In genomic region chr10:69325637-69326523, GRCh38 we compare ENCODE assay signal across 8 cellular contexts. TPM values are rescaled to one million over a fixed set of nuclear protein-coding genes. Genes with fewer than 3 reads are reported as not detected.
DNase-seq lines count a peak whose midpoint lies in the region; ATAC-seq, FAIRE-seq and TF ChIP-seq lines count a peak whose summit lies in the region.
"Not testable (repeated sequence)": the region's sequence is repeated elsewhere in the genome, so short reads cannot be mapped to it uniquely, and the experiment has no call there.

No MANE protein-coding gene starts in this region.

- not testable (repeated sequence) for H3K27me3 ChIP-seq in CD8-positive, alpha-beta memory T cell (ENCODE audit: insufficient read depth, low read length, poor library complexity, severe bottlenecking)

- not testable (repeated sequence) for FAIRE-seq in HTR-8/SVneo (lab: Jason Lieb, UNC)

- CTCF ChIA-PET in CD8-positive, alpha-beta memory T cell (lab: Charles Lee), result interaction anchor here (0.6 kb wide), 1 partner anchor 62 kb away, joined by 3 read pairs; no protein-coding TSS in a partner anchor

- H3K27me3 Mint-ChIP-seq in CD8-positive, alpha-beta memory T cell; activated T-cell treated with anti-CD3 and anti-CD28 coated beads, Interleukin-2, amount 50 U/mL, for 72 hours (ENCODE audit: low read depth); glutamatergic neuron (ENCODE audit: unreplicated experiment); mesothelial cell of epicardium (ENCODE audit: low read depth); stimulated activated naive CD8-positive, alpha-beta T cell treated with anti-CD3 and anti-CD28 coated beads, Interleukin-15, Interleukin-2, amounts not matched to agents 100 ng/mL and 50 ng/mL, for 24 hours: not testable (repeated sequence)

- H3K9me3 ChIP-seq in CD8-positive, alpha-beta memory T cell (ENCODE audit: low read length), result not testable (repeated sequence)

- H3K27ac Mint-ChIP-seq in CD8-positive, alpha-beta memory T cell, result peak overlapping the region in 7 of 8 donors; percentile 35 to 88 (median 66)
- H3K27ac Mint-ChIP-seq in activated T-cell treated with anti-CD3 and anti-CD28 coated beads, Interleukin-2, amount 50 U/mL, for 72 hours, result peak overlapping the region; percentile 78
- H3K27ac Mint-ChIP-seq in glutamatergic neuron (ENCODE audit: unreplicated experiment) (peak overlapping the region; percentile 95), mesothelial cell of epicardium (peak overlapping the region; percentile 91)
- peak overlapping the region; percentile 52 for H3K27ac Mint-ChIP-seq in stimulated activated naive CD8-positive, alpha-beta T cell treated with anti-CD3 and anti-CD28 coated beads, Interleukin-15, Interleukin-2, amounts not matched to agents 100 ng/mL and 50 ng/mL, for 24 hours

- H3K4me3 Mint-ChIP-seq in CD8-positive, alpha-beta memory T cell, result peak overlapping the region in 3 of 7 donors; percentile 2 to 59 (median 36)
- H3K4me3 Mint-ChIP-seq in activated T-cell treated with anti-CD3 and anti-CD28 coated beads, Interleukin-2, amount 50 U/mL, for 72 hours, result peak overlapping the region in 1 of 2 donors; percentile 33
- peak overlapping the region; percentile 85 for H3K4me3 Mint-ChIP-seq in glutamatergic neuron (ENCODE audit: unreplicated experiment)
- H3K4me3 Mint-ChIP-seq in mesothelial cell of epicardium; stimulated activated naive CD8-positive, alpha-beta T cell treated with anti-CD3 and anti-CD28 coated beads, Interleukin-15, Interleukin-2, amounts not matched to agents 100 ng/mL and 50 ng/mL, for 24 hours: not testable (repeated sequence)

- not testable (repeated sequence) for H3K36me3 ChIP-seq in CD8-positive, alpha-beta memory T cell (ENCODE audit: insufficient read depth, low read length)

- peaks cover 55% of the 10 kb centered on the region for H3K4me1 ChIP-seq in CD8-positive, alpha-beta memory T cell (ENCODE audit: insufficient read depth, low read length)

- H3K27ac ChIP-seq in CD8-positive, alpha-beta memory T cell (ENCODE audit: low read depth, low read length), result not testable (repeated sequence)

- TF ChIP-seq CTCF in glutamatergic neuron (IDR thresholded peaks at IDR 0.05; ENCODE audit: partially characterized antibody, unreplicated experiment); mesothelial cell of epicardium (IDR thresholded peaks at IDR 0.05; ENCODE audit: unreplicated experiment): not testable (repeated sequence)

- peaks cover 0 to 10% (median 0%) of the 10 kb centered on the region in 3 donors for H3K36me3 Mint-ChIP-seq in CD8-positive, alpha-beta memory T cell
- not testable (repeated sequence) for H3K36me3 Mint-ChIP-seq in activated T-cell treated with anti-CD3 and anti-CD28 coated beads, Interleukin-2, amount 50 U/mL, for 72 hours (ENCODE audit: insufficient read depth in 2 of 2); glutamatergic neuron (ENCODE audit: unreplicated experiment); mesothelial cell of epicardium
- H3K36me3 Mint-ChIP-seq in stimulated activated naive CD8-positive, alpha-beta T cell treated with anti-CD3 and anti-CD28 coated beads, Interleukin-15, Interleukin-2, amounts not matched to agents 100 ng/mL and 50 ng/mL, for 24 hours (ENCODE audit: low read depth), result peaks cover 46% of the 10 kb centered on the region

- ATAC-seq in activated T-cell treated with anti-CD3 and anti-CD28 coated beads, Interleukin-2, amount 50 U/mL, for 72 hours (replicated peaks in 1 of 2), result not testable (repeated sequence)

- POLR2A ChIA-PET in CD8-positive, alpha-beta memory T cell (lab: Charles Lee), result interaction anchor here (0.6 kb wide), 1 partner anchor 17 kb away, joined by 4 read pairs; no protein-coding TSS in a partner anchor

- peaks cover 65 to 83% (median 74%) of the 10 kb centered on the region in 3 donors for H3K4me1 Mint-ChIP-seq in CD8-positive, alpha-beta memory T cell
- peaks cover 87% of the 10 kb centered on the region for H3K4me1 Mint-ChIP-seq in activated T-cell treated with anti-CD3 and anti-CD28 coated beads, Interleukin-2, amount 50 U/mL, for 72 hours (ENCODE audit: low read depth)
- H3K4me1 Mint-ChIP-seq in glutamatergic neuron (ENCODE audit: low read depth, unreplicated experiment), result peaks cover 63% of the 10 kb centered on the region
- H3K4me1 Mint-ChIP-seq in mesothelial cell of epicardium, result peaks cover 41% of the 10 kb centered on the region
- peaks cover 77% of the 10 kb centered on the region for H3K4me1 Mint-ChIP-seq in stimulated activated naive CD8-positive, alpha-beta T cell treated with anti-CD3 and anti-CD28 coated beads, Interleukin-15, Interleukin-2, amounts not matched to agents 100 ng/mL and 50 ng/mL, for 24 hours (ENCODE audit: low read depth)

- DNase-seq in CD8-positive, alpha-beta memory T cell; activated T-cell treated with anti-CD3 and anti-CD28 coated beads, Interleukin-2, amount 50 U/mL, for 72 hours; mesothelial cell of epicardium (ENCODE audit: low spot score in 2 of 2, unreplicated experiment in 2 of 2): not testable (repeated sequence)
- peak; percentile 48 for DNase-seq in HTR-8/SVneo (ENCODE audit: insufficient read length, low spot score)
- DNase-seq in NCI-H774 (lab: John Stamatoyannopoulos, UW), result peak; percentile 30
- peak; percentile 74 for DNase-seq in cerebellar cortex (ENCODE audit: low spot score)
- DNase-seq in glutamatergic neuron, result peak; percentile 78

- not testable (repeated sequence) for H3K4me3 ChIP-seq in CD8-positive, alpha-beta memory T cell (ENCODE audit: low read length)

- not testable (repeated sequence) for H3K9me3 Mint-ChIP-seq in CD8-positive, alpha-beta memory T cell; activated T-cell treated with anti-CD3 and anti-CD28 coated beads, Interleukin-2, amount 50 U/mL, for 72 hours; mesothelial cell of epicardium; stimulated activated naive CD8-positive, alpha-beta T cell treated with anti-CD3 and anti-CD28 coated beads, Interleukin-15, Interleukin-2, amounts not matched to agents 100 ng/mL and 50 ng/mL, for 24 hours
- peaks cover 12% of the 10 kb centered on the region for H3K9me3 Mint-ChIP-seq in glutamatergic neuron (ENCODE audit: unreplicated experiment)

RNA-seq across cellular contexts. Expression of gene HK1, which starts 47.6 kb away (rescaled TPM):
- 100 to 1,000 TPM; 151 to 153 TPM for total RNA-seq in CD8-positive, alpha-beta memory T cell
- polyA plus RNA-seq in CD8-positive, alpha-beta memory T cell, result 144 TPM
- total RNA-seq in activated T-cell treated with anti-CD3 and anti-CD28 coated beads, Interleukin-2, amount 50 U/mL, for 72 hours, result 100 to 1,000 TPM; 143 to 149 TPM
- total RNA-seq in glutamatergic neuron (ENCODE audit: unreplicated experiment) (240 TPM), mesothelial cell of epicardium (61.8 to 68.7 TPM (median 65.6 TPM) in 3 replicates)
